ENCODE assay signal across 4 cellular contexts in genomic region chr19:42610401-42610915, GRCh38. TPM values are rescaled to one million over a fixed set of nuclear protein-coding genes. Genes with fewer than 3 reads are reported as not detected.
"Had no signal": no experiment of that assay in that cellular context is flagged by ENCODE, and none has a peak within 500 bp of the region (broad histone marks: within the 10 kb centered on the region; RNA-seq: fewer than 3 reads in every experiment).

No MANE protein-coding gene starts in this region.

RNA-seq across cellular contexts. Expression of gene CEACAM8, which starts 15.7 kb away (rescaled TPM):
- total RNA-seq: LHCN-M2, M059J, MCF 10A, NCI-H460 had no signal
